1 cellular context compared by ENCODE assay signal in the genomic region with DNA sequence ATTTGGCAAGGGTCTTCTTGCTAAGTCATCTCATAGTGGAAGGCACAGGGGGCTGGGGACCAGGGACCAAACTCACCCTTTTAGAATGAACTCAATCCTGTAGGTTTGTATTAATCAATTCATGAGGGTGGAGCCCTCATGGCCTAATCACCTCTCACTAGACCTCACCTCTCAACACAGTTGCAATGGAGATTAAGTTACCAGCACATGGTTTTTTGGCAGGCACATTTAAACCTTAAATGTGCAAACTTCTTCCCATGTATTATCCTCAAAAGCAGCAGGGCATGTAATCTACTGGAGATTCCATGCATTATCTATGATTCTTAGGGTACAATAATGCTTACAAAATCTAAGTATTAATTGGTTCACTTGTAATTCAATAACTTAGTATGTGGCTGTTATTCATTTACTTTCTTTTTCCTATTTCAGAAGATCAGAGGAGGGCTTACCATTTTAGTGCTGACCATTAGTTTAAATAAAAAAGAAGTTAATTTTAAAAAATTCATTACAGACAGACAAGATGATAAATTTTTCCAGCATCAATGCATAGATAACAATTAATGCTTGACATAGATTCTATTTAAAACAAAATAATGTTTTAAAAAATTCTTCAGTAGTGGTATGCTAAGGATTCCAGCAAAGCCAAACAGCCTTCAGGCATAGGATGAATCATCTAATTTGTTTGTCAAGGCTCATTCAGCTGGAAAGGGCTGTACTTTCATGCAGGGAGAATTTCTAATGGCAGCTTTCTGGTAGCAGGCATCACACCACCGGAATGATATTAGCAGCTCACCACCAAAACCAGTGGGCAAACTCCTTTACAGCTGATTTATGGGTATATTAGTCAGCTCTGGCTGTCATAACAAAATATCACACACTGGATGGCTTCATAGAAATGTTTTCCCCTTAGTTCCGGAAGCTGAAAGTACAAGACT.
TF ChIP-seq lines count a peak whose summit lies in the region.

No MANE protein-coding gene starts in this region.

TF ChIP-seq in K562, 482 proteins besides CTCF, POLR2A, EP300 and RAD21 (continued from another document):
- TF ChIP-seq, protein P1, sequence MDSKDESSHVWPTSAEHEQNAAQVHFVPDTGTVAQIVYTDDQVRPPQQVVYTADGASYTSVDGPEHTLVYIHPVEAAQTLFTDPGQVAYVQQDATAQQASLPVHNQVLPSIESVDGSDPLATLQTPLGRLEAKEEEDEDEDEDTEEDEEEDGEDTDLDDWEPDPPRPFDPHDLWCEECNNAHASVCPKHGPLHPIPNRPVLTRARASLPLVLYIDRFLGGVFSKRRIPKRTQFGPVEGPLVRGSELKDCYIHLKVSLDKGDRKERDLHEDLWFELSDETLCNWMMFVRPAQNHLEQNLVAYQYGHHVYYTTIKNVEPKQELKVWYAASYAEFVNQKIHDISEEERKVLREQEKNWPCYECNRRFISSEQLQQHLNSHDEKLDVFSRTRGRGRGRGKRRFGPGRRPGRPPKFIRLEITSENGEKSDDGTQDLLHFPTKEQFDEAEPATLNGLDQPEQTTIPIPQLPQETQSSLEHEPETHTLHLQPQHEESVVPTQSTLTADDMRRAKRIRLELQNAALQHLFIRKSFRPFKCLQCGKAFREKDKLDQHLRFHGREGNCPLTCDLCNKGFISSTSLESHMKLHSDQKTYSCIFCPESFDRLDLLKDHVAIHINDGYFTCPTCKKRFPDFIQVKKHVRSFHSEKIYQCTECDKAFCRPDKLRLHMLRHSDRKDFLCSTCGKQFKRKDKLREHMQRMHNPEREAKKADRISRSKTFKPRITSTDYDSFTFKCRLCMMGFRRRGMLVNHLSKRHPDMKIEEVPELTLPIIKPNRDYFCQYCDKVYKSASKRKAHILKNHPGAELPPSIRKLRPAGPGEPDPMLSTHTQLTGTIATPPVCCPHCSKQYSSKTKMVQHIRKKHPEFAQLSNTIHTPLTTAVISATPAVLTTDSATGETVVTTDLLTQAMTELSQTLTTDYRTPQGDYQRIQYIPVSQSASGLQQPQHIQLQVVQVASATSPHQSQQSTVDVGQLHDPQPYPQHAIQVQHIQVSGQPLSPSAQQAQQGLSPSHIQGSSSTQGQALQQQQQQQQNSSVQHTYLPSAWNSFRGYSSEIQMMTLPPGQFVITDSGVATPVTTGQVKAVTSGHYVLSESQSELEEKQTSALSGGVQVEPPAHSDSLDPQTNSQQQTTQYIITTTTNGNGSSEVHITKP (IDR thresholded peaks at IDR 0.05; ENCODE audit: partially characterized antibody) = no peak
- TF ChIP-seq MYC (IDR thresholded peaks at IDR 0.05; ENCODE audit: low read depth, low read length) = no peak
- no peak for TF ChIP-seq MYC (CRISPR knock-in tag; IDR thresholded peaks at IDR 0.05; ENCODE audit: borderline replicate concordance, low read depth)
- peak; percentile 50; the same call in 1 of the 2 replicates for TF ChIP-seq FOSL1 (tag; conservative IDR thresholded peaks at IDR 0.05)
TF ChIP-seq in K562: peak in this region for 9.
